Comparison of ENCODE assay signal across 1 cellular context in the genomic region with DNA sequence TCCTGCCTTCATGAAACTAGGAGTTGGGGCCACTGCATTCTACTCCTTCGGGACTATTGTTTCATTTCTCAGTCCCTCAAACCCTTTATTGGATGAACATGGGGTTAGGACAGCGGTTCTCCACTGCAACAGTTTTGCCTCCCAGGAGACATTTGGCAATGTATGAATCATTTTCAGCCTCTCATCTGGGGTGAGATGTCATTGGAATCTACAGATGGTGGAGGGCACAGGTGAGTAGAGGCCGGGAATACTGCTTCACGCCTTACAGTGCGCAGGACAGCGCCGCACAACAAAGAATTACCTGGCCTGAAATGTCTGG.
TF ChIP-seq lines count a peak whose summit lies in the region.

No MANE protein-coding gene starts in this region.

TF ChIP-seq in HepG2, 621 proteins besides CTCF, POLR2A, EP300 and RAD21 (continued from another document):
- TF ChIP-seq TP53 (CRISPR knock-in tag; conservative IDR thresholded peaks at IDR 0.05) (no peak), ZNF317 (CRISPR knock-in tag; IDR thresholded peaks at IDR 0.05) (peak; percentile 74), ZHX1 (CRISPR knock-in tag; IDR thresholded peaks at IDR 0.05; ENCODE audit: low read depth) (no peak), POGK (CRISPR knock-in tag; conservative IDR thresholded peaks at IDR 0.05) (no peak), ZBTB46 (CRISPR knock-in tag; IDR thresholded peaks at IDR 0.05; ENCODE audit: borderline replicate concordance) (no peak), EZH2 (conservative IDR thresholded peaks at IDR 0.05; ENCODE audit: low read depth, low read length) (no peak), IRF1 (CRISPR knock-in tag; IDR thresholded peaks at IDR 0.05; ENCODE audit: low read depth) (no peak), ZNF225 (CRISPR knock-in tag; IDR thresholded peaks at IDR 0.05) (no peak), GZF1 (CRISPR knock-in tag; IDR thresholded peaks at IDR 0.05) (no peak), ZNF768 (CRISPR knock-in tag; IDR thresholded peaks at IDR 0.05) (no peak), CBX1 (IDR thresholded peaks at IDR 0.05; ENCODE audit: low read depth) (no peak), ZNF577 (CRISPR knock-in tag; IDR thresholded peaks at IDR 0.05; ENCODE audit: borderline replicate concordance, low read depth) (no peak), SP2 (CRISPR knock-in tag; IDR thresholded peaks at IDR 0.05) (no peak), HMG20A (CRISPR knock-in tag; IDR thresholded peaks at IDR 0.05; ENCODE audit: borderline replicate concordance) (no peak), ZNF567 (CRISPR knock-in tag; IDR thresholded peaks at IDR 0.05; ENCODE audit: borderline replicate concordance) (no peak), ZNF619 (CRISPR knock-in tag; IDR thresholded peaks at IDR 0.05) (no peak), MED13 (CRISPR knock-in tag; IDR thresholded peaks at IDR 0.05) (no peak), MEF2D (CRISPR knock-in tag; IDR thresholded peaks at IDR 0.05) (0 out of 2 replicates have a peak, but pooled peaks have one; percentile 17), ZNF788 (CRISPR knock-in tag; IDR thresholded peaks at IDR 0.05; ENCODE audit: borderline replicate concordance) (no peak), SP1 (IDR thresholded peaks at IDR 0.05) (no peak), SP1 (CRISPR knock-in tag; IDR thresholded peaks at IDR 0.05) (no peak), ZKSCAN5 (CRISPR knock-in tag; IDR thresholded peaks at IDR 0.05) (0 out of 2 replicates have a peak, but pooled peaks have one; percentile 33), ZNF546 (CRISPR knock-in tag; conservative IDR thresholded peaks at IDR 0.05) (no peak), ZNF224 (CRISPR knock-in tag; IDR thresholded peaks at IDR 0.05) (no peak), ZNF124 (CRISPR knock-in tag; IDR thresholded peaks at IDR 0.05) (no peak), MTF1 (CRISPR knock-in tag; IDR thresholded peaks at IDR 0.05) (no peak), ZNF776 (CRISPR knock-in tag; IDR thresholded peaks at IDR 0.05) (peak; percentile 9; the same call in 1 of the 2 replicates), DNMT1 (CRISPR knock-in tag; IDR thresholded peaks at IDR 0.05) (no peak), RFX1 (IDR thresholded peaks at IDR 0.05) (no peak), ZNF337 (CRISPR knock-in tag; IDR thresholded peaks at IDR 0.05; ENCODE audit: borderline replicate concordance, low read depth) (0 out of 2 replicates have a peak, but pooled peaks have one; percentile 12), ZMAT3 (CRISPR knock-in tag; conservative IDR thresholded peaks at IDR 0.05) (no peak), ZNF670 (CRISPR knock-in tag; IDR thresholded peaks at IDR 0.05; ENCODE audit: borderline replicate concordance) (0 out of 2 replicates have a peak, but pooled peaks have one; percentile 13), ZNF33A (CRISPR knock-in tag; IDR thresholded peaks at IDR 0.05; ENCODE audit: borderline replicate concordance) (no peak), ZNF781 (CRISPR knock-in tag; IDR thresholded peaks at IDR 0.05; ENCODE audit: borderline replicate concordance, not compliant biosample characterization) (peak; percentile 57), NCOA5 (CRISPR knock-in tag; IDR thresholded peaks at IDR 0.05) (no peak), YEATS2 (CRISPR knock-in tag; IDR thresholded peaks at IDR 0.05; ENCODE audit: borderline replicate concordance) (no peak), SOX6 (IDR thresholded peaks at IDR 0.05) (no peak), SOX6 (CRISPR knock-in tag; IDR thresholded peaks at IDR 0.05) (peak; percentile 45), NFE2L1 (CRISPR knock-in tag; IDR thresholded peaks at IDR 0.05; ENCODE audit: borderline replicate concordance) (no peak), ZNF160 (CRISPR knock-in tag; IDR thresholded peaks at IDR 0.05) (0 out of 2 replicates have a peak, but pooled peaks have one; percentile 5)
- TF ChIP-seq, protein P1, sequence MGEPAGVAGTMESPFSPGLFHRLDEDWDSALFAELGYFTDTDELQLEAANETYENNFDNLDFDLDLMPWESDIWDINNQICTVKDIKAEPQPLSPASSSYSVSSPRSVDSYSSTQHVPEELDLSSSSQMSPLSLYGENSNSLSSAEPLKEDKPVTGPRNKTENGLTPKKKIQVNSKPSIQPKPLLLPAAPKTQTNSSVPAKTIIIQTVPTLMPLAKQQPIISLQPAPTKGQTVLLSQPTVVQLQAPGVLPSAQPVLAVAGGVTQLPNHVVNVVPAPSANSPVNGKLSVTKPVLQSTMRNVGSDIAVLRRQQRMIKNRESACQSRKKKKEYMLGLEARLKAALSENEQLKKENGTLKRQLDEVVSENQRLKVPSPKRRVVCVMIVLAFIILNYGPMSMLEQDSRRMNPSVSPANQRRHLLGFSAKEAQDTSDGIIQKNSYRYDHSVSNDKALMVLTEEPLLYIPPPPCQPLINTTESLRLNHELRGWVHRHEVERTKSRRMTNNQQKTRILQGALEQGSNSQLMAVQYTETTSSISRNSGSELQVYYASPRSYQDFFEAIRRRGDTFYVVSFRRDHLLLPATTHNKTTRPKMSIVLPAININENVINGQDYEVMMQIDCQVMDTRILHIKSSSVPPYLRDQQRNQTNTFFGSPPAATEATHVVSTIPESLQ (CRISPR knock-in tag; conservative IDR thresholded peaks at IDR 0.05): no peak
- TF ChIP-seq, protein P2, sequence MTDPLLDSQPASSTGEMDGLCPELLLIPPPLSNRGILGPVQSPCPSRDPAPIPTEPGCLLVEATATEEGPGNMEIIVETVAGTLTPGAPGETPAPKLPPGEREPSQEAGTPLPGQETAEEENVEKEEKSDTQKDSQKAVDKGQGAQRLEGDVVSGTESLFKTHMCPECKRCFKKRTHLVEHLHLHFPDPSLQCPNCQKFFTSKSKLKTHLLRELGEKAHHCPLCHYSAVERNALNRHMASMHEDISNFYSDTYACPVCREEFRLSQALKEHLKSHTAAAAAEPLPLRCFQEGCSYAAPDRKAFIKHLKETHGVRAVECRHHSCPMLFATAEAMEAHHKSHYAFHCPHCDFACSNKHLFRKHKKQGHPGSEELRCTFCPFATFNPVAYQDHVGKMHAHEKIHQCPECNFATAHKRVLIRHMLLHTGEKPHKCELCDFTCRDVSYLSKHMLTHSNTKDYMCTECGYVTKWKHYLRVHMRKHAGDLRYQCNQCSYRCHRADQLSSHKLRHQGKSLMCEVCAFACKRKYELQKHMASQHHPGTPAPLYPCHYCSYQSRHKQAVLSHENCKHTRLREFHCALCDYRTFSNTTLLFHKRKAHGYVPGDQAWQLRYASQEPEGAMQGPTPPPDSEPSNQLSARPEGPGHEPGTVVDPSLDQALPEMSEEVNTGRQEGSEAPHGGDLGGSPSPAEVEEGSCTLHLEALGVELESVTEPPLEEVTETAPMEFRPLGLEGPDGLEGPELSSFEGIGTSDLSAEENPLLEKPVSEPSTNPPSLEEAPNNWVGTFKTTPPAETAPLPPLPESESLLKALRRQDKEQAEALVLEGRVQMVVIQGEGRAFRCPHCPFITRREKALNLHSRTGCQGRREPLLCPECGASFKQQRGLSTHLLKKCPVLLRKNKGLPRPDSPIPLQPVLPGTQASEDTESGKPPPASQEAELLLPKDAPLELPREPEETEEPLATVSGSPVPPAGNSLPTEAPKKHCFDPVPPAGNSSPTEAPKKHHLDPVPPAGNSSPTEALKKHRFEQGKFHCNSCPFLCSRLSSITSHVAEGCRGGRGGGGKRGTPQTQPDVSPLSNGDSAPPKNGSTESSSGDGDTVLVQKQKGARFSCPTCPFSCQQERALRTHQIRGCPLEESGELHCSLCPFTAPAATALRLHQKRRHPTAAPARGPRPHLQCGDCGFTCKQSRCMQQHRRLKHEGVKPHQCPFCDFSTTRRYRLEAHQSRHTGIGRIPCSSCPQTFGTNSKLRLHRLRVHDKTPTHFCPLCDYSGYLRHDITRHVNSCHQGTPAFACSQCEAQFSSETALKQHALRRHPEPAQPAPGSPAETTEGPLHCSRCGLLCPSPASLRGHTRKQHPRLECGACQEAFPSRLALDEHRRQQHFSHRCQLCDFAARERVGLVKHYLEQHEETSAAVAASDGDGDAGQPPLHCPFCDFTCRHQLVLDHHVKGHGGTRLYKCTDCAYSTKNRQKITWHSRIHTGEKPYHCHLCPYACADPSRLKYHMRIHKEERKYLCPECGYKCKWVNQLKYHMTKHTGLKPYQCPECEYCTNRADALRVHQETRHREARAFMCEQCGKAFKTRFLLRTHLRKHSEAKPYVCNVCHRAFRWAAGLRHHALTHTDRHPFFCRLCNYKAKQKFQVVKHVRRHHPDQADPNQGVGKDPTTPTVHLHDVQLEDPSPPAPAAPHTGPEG (CRISPR knock-in tag; IDR thresholded peaks at IDR 0.05): no peak
- TF ChIP-seq, protein P3, sequence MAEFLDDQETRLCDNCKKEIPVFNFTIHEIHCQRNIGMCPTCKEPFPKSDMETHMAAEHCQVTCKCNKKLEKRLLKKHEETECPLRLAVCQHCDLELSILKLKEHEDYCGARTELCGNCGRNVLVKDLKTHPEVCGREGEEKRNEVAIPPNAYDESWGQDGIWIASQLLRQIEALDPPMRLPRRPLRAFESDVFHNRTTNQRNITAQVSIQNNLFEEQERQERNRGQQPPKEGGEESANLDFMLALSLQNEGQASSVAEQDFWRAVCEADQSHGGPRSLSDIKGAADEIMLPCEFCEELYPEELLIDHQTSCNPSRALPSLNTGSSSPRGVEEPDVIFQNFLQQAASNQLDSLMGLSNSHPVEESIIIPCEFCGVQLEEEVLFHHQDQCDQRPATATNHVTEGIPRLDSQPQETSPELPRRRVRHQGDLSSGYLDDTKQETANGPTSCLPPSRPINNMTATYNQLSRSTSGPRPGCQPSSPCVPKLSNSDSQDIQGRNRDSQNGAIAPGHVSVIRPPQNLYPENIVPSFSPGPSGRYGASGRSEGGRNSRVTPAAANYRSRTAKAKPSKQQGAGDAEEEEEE (CRISPR knock-in tag; IDR thresholded peaks at IDR 0.05; ENCODE audit: borderline replicate concordance): no peak
